ENCODE assay signal across 20 cellular contexts in the genomic region with DNA sequence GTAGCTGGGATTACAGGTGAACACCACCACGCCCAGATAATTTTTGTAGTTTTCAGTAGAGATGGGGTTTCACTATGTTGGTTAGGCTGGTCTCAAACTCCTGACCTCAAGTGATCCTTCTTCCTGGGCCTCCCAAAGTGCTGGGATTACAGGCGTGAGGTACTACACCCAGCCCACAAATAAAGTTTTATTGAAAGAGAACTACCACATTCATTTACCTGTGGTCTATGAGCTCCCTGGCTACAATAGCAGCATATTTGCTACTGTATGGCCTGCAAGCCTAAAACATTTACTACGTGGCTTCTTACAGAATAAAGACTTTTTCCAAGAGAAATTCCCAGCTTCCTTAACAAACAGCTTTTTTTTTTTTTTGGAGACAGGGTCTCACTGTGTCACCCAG. TPM values are rescaled to one million over a fixed set of nuclear protein-coding genes. Genes with fewer than 3 reads are reported as not detected.
DNase-seq lines count a peak whose midpoint lies in the region; ATAC-seq and TF ChIP-seq lines count a peak whose summit lies in the region.
"Had no signal": no experiment of that assay in that cellular context is flagged by ENCODE, and none has a peak within 500 bp of the region (broad histone marks: within the 10 kb centered on the region; RNA-seq: fewer than 3 reads in every experiment).

No MANE protein-coding gene starts in this region.

- H3K23ac ChIP-seq in mesenchymal stem cell (ENCODE audit: low read length in 2 of 2) = no peak overlapping the region

- H2AK5ac ChIP-seq in mesenchymal stem cell (ENCODE audit: low read length, severe bottlenecking) = no peak overlapping the region

- WGBS in mesenchymal stem cell = 97% methylated on average over 3 of the region's 3 CpGs

- TF ChIP-seq CTCF in DND-41 (IDR thresholded peaks at IDR 0.05; ENCODE audit: borderline replicate concordance, extremely low read depth, low read length, poor library complexity, severe bottlenecking) (no peak), Loucy (conservative IDR thresholded peaks at IDR 0.05; ENCODE audit: low read length) (no peak)

- ATAC-seq in DND-41 (ENCODE audit: insufficient read depth, low read depth) = no peak
- no peak for ATAC-seq in HG02981 (IDR thresholded peaks at IDR 0.05; ENCODE audit: unreplicated experiment)
- ATAC-seq: CD8-positive, alpha-beta T cell; HCT116; Right ventricle myocardium inferior had no signal

- no peaks in the 10 kb centered on the region for H3K27me3 ChIP-seq in DND-41 (ENCODE audit: insufficient read depth, low read length, poor library complexity)
- no peaks in the 10 kb centered on the region for H3K27me3 ChIP-seq in Loucy (ENCODE audit: insufficient read depth, low read length, poor library complexity, severe bottlenecking)
- no peaks in the 10 kb centered on the region for H3K27me3 ChIP-seq in mesenchymal stem cell (ENCODE audit: control insufficient read depth in 1 of 2, insufficient read depth in 1 of 2, low read length in 2 of 2)
- no peaks in the 10 kb centered on the region for H3K27me3 ChIP-seq in skeletal muscle satellite cell (ENCODE audit: control insufficient read depth, insufficient read depth, low read length)
- H3K27me3 ChIP-seq: BLaER1, SJSA1 had no signal

- no peak overlapping the region for H4K8ac ChIP-seq in mesenchymal stem cell (ENCODE audit: low read length)

- H3K4ac ChIP-seq in mesenchymal stem cell (ENCODE audit: low read depth in 1 of 2, low read length in 2 of 2) = no peak overlapping the region

- H3K4me2 ChIP-seq in DND-41 (ENCODE audit: insufficient read depth, low read length) = peak overlapping the region; percentile 72
- H3K4me2 ChIP-seq in Loucy (ENCODE audit: low read depth, low read length, poor library complexity, severe bottlenecking) = peak overlapping the region; percentile 95
- no peak overlapping the region for H3K4me2 ChIP-seq in mesenchymal stem cell (ENCODE audit: low read length, poor library complexity, severe bottlenecking)
- H3K4me2 ChIP-seq in skeletal muscle satellite cell (ENCODE audit: low read length) = peak overlapping the region; percentile 81

- H3K9ac ChIP-seq in DND-41 (ENCODE audit: low read depth, low read length) (no peak overlapping the region), Loucy (ENCODE audit: low read depth, low read length, poor library complexity, severe bottlenecking) (peak overlapping the region; percentile 23), mesenchymal stem cell (ENCODE audit: low read length) (peak overlapping the region; percentile 95), skeletal muscle satellite cell (ENCODE audit: low read depth, low read length) (no peak overlapping the region)
- H3K9ac ChIP-seq: BLaER1 had no signal

- no peak overlapping the region for H4K91ac ChIP-seq in mesenchymal stem cell (ENCODE audit: low read length)

- no peak overlapping the region for H2BK5ac ChIP-seq in mesenchymal stem cell (ENCODE audit: low read depth, low read length, poor library complexity, severe bottlenecking)

- H3K14ac ChIP-seq in mesenchymal stem cell (ENCODE audit: low read length in 2 of 2) = no peak overlapping the region

- no peak overlapping the region for H2BK12ac ChIP-seq in mesenchymal stem cell (ENCODE audit: low read length in 2 of 2)

- peaks cover 3% of the 10 kb centered on the region for H3K79me1 ChIP-seq in mesenchymal stem cell (replicated peaks; ENCODE audit: low read length, poor library complexity, severe bottlenecking)

- H3K4me3 ChIP-seq in DND-41 (ENCODE audit: low read depth in 1 of 2, low read length in 2 of 2) (no peak overlapping the region), Loucy (ENCODE audit: low read length, poor library complexity, severe bottlenecking) (peak overlapping the region; percentile 93), mesenchymal stem cell (ENCODE audit: insufficient read depth in 1 of 2, low read depth in 1 of 2, low read length in 2 of 2) (no peak overlapping the region), skeletal muscle satellite cell (ENCODE audit: low read length) (no peak overlapping the region)
- H3K4me3 ChIP-seq: BLaER1, SJSA1 had no signal

- no peak overlapping the region for H2BK120ac ChIP-seq in mesenchymal stem cell (ENCODE audit: low read depth, low read length)

- no peak overlapping the region for H3K27ac ChIP-seq in DND-41 (ENCODE audit: low read length)
- H3K27ac ChIP-seq in mesenchymal stem cell (ENCODE audit: low read length, poor library complexity, severe bottlenecking) = no peak overlapping the region
- H3K27ac ChIP-seq: BLaER1, SJSA1 had no signal

- H3F3A ChIP-seq in Loucy (ENCODE audit: low read depth) = no peaks in the 10 kb centered on the region

- peaks cover 48% of the 10 kb centered on the region for H3K4me1 ChIP-seq in DND-41 (ENCODE audit: insufficient read depth, low read length)
- peaks cover 72% of the 10 kb centered on the region for H3K4me1 ChIP-seq in Loucy (ENCODE audit: insufficient read depth, low read length, poor library complexity, severe bottlenecking)
- H3K4me1 ChIP-seq in mesenchymal stem cell (ENCODE audit: control insufficient read depth, insufficient read depth, low read depth, low read length) = peaks cover 7% of the 10 kb centered on the region
- peaks cover 55% of the 10 kb centered on the region for H3K4me1 ChIP-seq in skeletal muscle satellite cell (ENCODE audit: control insufficient read depth, insufficient read depth, low read length)

- H3K79me2 ChIP-seq in DND-41 (ENCODE audit: insufficient read depth, low read length) = peaks cover 84% of the 10 kb centered on the region
- H3K79me2 ChIP-seq in Loucy (ENCODE audit: insufficient read depth, low read length) = peaks cover 78% of the 10 kb centered on the region

- no peaks in the 10 kb centered on the region for H3K9me3 ChIP-seq in DND-41 (ENCODE audit: insufficient read depth, low read length, severe bottlenecking)
- no peaks in the 10 kb centered on the region for H3K9me3 ChIP-seq in Loucy (ENCODE audit: insufficient read depth, low read depth, low read length)
- no peaks in the 10 kb centered on the region for H3K9me3 ChIP-seq in mesenchymal stem cell (ENCODE audit: control insufficient read depth, low read length)
- no peaks in the 10 kb centered on the region for H3K9me3 ChIP-seq in skeletal muscle satellite cell (replicated peaks; ENCODE audit: low read length)
- H3K9me3 ChIP-seq: BLaER1, SJSA1 had no signal

- no peak overlapping the region for H3K18ac ChIP-seq in mesenchymal stem cell (ENCODE audit: low read depth in 1 of 2, low read length in 2 of 2)

- H3K36me3 ChIP-seq in DND-41 (ENCODE audit: insufficient read depth, low read length) (peaks cover 9% of the 10 kb centered on the region; the same call in 1 of the 2 replicates), Loucy (ENCODE audit: insufficient read depth, low read length) (no peaks in the 10 kb centered on the region), mesenchymal stem cell (ENCODE audit: control insufficient read depth in 1 of 2, insufficient read depth in 2 of 2, low read depth in 1 of 2, low read length in 2 of 2) (no peaks in the 10 kb centered on the region), skeletal muscle satellite cell (ENCODE audit: insufficient read depth, low read length) (peaks cover 7% of the 10 kb centered on the region)
- H3K36me3 ChIP-seq: BLaER1 had no signal

- H3K9me2 ChIP-seq in Loucy (replicated peaks; ENCODE audit: low read depth, low read length) = no peaks in the 10 kb centered on the region

- H2BK15ac ChIP-seq in mesenchymal stem cell (ENCODE audit: low read depth, poor library complexity, severe bottlenecking) = no peak overlapping the region

- H2AFZ ChIP-seq in DND-41 (ENCODE audit: low read depth, low read length) = no peak overlapping the region
- no peak overlapping the region for H2AFZ ChIP-seq in Loucy (ENCODE audit: low read length)
- no peak overlapping the region for H2AFZ ChIP-seq in mesenchymal stem cell (ENCODE audit: low read depth, low read length)

- peaks cover 62% of the 10 kb centered on the region for H4K20me1 ChIP-seq in DND-41 (ENCODE audit: insufficient read depth, low read length)
- peaks cover 68% of the 10 kb centered on the region for H4K20me1 ChIP-seq in Loucy (ENCODE audit: insufficient read depth, low read length, poor library complexity, severe bottlenecking)

- DNase-seq in DND-41 (no peak), mesenchymal stem cell (no peak), NCI-H1092 (lab: John Stamatoyannopoulos, UW) (no peak), NCI-H82 (lab: John Stamatoyannopoulos, UW) (no peak)
- DNase-seq: ACHN; CD8-positive, alpha-beta T cell; NCI-H1694; NCI-H2081; NCI-H2171; NCI-H345; NCI-H524 treated with DMSO at 0.1 percent for 48 hours had no signal

RNA-seq across cellular contexts. Expression of gene METTL9, which starts 3.4 kb away (rescaled TPM):
- 113 TPM for polyA plus RNA-seq in mesenchymal stem cell (2013, experiment 1 of 2)
- polyA plus RNA-seq in mesenchymal stem cell (2013, experiment 2 of 2) = 117 TPM
- total RNA-seq in skeletal muscle satellite cell (2012; rRNA removed) = 218 and 323 TPM in 2 replicates

RNA-seq across cellular contexts. Expression of gene IGSF6, which starts 49.6 kb away (rescaled TPM):
- polyA plus RNA-seq in mesenchymal stem cell (2013, experiment 1 of 2) = not detected
- polyA plus RNA-seq in mesenchymal stem cell (2013, experiment 2 of 2) = not detected
- not detected in 2 replicates for total RNA-seq in skeletal muscle satellite cell (2012; rRNA removed)
- total RNA-seq: G401, H1, SJSA1 had no signal
- polyA plus RNA-seq: H1 had no signal

Comparison
In these comparisons a context has a peak if more than half of its experiments do, and no peak if none do; other contexts are left out.
1. H3K9ac ChIP-seq: peak in Loucy (single experiment) and mesenchymal stem cell (single experiment); none in DND-41 (single experiment) and skeletal muscle satellite cell (single experiment).